ENCODE assay signal across 12 cellular contexts in the genomic region with DNA sequence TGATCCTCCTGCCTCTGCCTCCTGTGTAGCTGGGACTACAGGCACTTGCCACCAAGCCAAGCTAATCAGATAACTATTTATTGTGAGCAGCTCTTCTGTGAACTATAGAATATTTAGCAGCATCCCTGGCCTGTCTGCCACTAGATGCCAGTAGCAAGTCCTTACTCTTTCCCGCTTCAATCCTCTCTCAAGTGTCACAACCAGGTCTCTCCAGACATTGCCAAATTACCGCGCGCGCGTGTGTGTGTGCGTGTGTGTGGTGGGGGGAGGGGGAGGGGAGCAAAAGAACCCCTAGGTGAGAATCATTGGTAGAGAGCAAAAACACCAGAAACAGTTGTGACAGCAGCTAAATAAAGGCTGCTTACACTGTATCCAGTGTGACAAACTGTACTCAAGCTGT. TPM values are rescaled to one million over a fixed set of nuclear protein-coding genes. Genes with fewer than 3 reads are reported as not detected.
DNase-seq lines count a peak whose midpoint lies in the region; ATAC-seq and TF ChIP-seq lines count a peak whose summit lies in the region.
"Had no signal": no experiment of that assay in that cellular context is flagged by ENCODE, and none has a peak within 500 bp of the region (broad histone marks: within the 10 kb centered on the region; RNA-seq: fewer than 3 reads in every experiment).

No MANE protein-coding gene starts in this region.

- H3K27me3 Mint-ChIP-seq in CD4-positive, alpha-beta T cell, result no peaks in the 10 kb centered on the region

- H3K27ac ChIP-seq in AG04450 (ENCODE audit: low read depth, low read length) (no peak overlapping the region), HEK293 (ENCODE audit: extremely low read depth, low read depth, low read length) (no peak overlapping the region), WERI-Rb-1 (no peak overlapping the region), hepatocyte (peak overlapping the region; percentile 44)
- no peak overlapping the region for H3K27ac ChIP-seq in CD4-positive, alpha-beta T cell (ENCODE audit: low read depth, low read length)

- TF ChIP-seq CTCF in AG04450 (IDR thresholded peaks at IDR 0.05; ENCODE audit: low read depth, low read length), result peak; percentile 23
- TF ChIP-seq CTCF in HEK293 (tag by site-specific recombination; IDR thresholded peaks at IDR 0.05), result no peak
- TF ChIP-seq CTCF in WERI-Rb-1 (IDR thresholded peaks at IDR 0.05; ENCODE audit: low read depth, low read length), result peak; percentile 47
- TF ChIP-seq CTCF in hepatocyte (IDR thresholded peaks at IDR 0.05; ENCODE audit: poor library complexity), result no peak
- no peak for TF ChIP-seq CTCF in CD4-positive, alpha-beta T cell (IDR thresholded peaks at IDR 0.05)

- H3K4me2 ChIP-seq in hepatocyte, result no peak overlapping the region

- H3K36me3 Mint-ChIP-seq in CD4-positive, alpha-beta T cell (ENCODE audit: low read depth), result peaks cover 28% of the 10 kb centered on the region
- H3K36me3 Mint-ChIP-seq: activated naive CD4-positive, alpha-beta T cell treated with anti-CD3 and anti-CD28 coated beads, Interleukin-2, amount 50 U/mL, for 72 hours had no signal

- POLR2A ChIA-PET in AG04450 (lab: Yijun Ruan, JAX) (no interaction called here), HEK293 (lab: Yijun Ruan, JAX) (interaction anchor here (0.7 to 1.1 kb wide), 2 partner anchors 50 to 147 kb away, joined by 3 to 18 read pairs; a partner anchor contains a TSS)
- POLR2A ChIA-PET in CD4-positive, alpha-beta T cell (lab: Charles Lee), result no interaction called here

- no peaks in the 10 kb centered on the region for H4K20me1 ChIP-seq in hepatocyte (ENCODE audit: insufficient read depth, poor library complexity, severe bottlenecking)

- H3K4me1 ChIP-seq in HEK293 (ENCODE audit: control insufficient read depth, insufficient read depth, low read length) (peaks cover 13% of the 10 kb centered on the region; the same call in 1 of the 2 replicates), hepatocyte (ENCODE audit: insufficient read depth) (peaks cover 13% of the 10 kb centered on the region)

- no peaks in the 10 kb centered on the region; a peak in 1 of 3 replicates for H3K36me3 ChIP-seq in HEK293 (ENCODE audit: control insufficient read depth in 2 of 2, insufficient read depth in 1 of 2, low read length in 2 of 2)
- H3K36me3 ChIP-seq in WERI-Rb-1, result peaks cover 1% of the 10 kb centered on the region; the same call in 1 of the 2 replicates
- H3K36me3 ChIP-seq in hepatocyte (replicated peaks; ENCODE audit: insufficient read depth, low read depth), result no peaks in the 10 kb centered on the region

- H3K9me3 ChIP-seq in AG04450 (ENCODE audit: control insufficient read depth, insufficient read depth, low read length), result no peaks in the 10 kb centered on the region
- no peaks in the 10 kb centered on the region for H3K9me3 ChIP-seq in HEK293 (ENCODE audit: control insufficient read depth, insufficient read depth, low read depth, low read length)
- no peaks in the 10 kb centered on the region for H3K9me3 ChIP-seq in WERI-Rb-1 (ENCODE audit: severe bottlenecking)
- no peaks in the 10 kb centered on the region for H3K9me3 ChIP-seq in hepatocyte (ENCODE audit: low read depth)
- no peaks in the 10 kb centered on the region for H3K9me3 ChIP-seq in CD4-positive, alpha-beta T cell (ENCODE audit: control insufficient read depth, low read length)

- H3K79me2 ChIP-seq in hepatocyte, result peaks cover 91% of the 10 kb centered on the region

- no peak overlapping the region for H2AFZ ChIP-seq in hepatocyte

- intact Hi-C loops in CD4-positive, alpha-beta T cell (cut with DNase I, micrococcal nuclease), result no loop called here

- no peak overlapping the region for H3K4me3 Mint-ChIP-seq in CD4-positive, alpha-beta T cell

- WGBS in hepatocyte (ENCODE audit: low lambda C conversion rate, missing lambda C conversion rate), result 83% methylated on average over 7 of the region's 7 CpGs

- ATAC-seq in CD4-positive, alpha-beta T cell (ENCODE audit: poor library complexity), result no peak
- no peak for ATAC-seq in HG02759 (IDR thresholded peaks at IDR 0.05; ENCODE audit: unreplicated experiment)
- ATAC-seq: activated naive CD4-positive, alpha-beta T cell treated with anti-CD3 and anti-CD28 coated beads, Interleukin-2, amount 50 U/mL, for 72 hours had no signal

- no peaks in the 10 kb centered on the region for H3K9me2 ChIP-seq in hepatocyte (replicated peaks; ENCODE audit: insufficient read depth)

- H3K9me3 Mint-ChIP-seq in CD4-positive, alpha-beta T cell, result no peaks in the 10 kb centered on the region
- H3K9me3 Mint-ChIP-seq: activated naive CD4-positive, alpha-beta T cell treated with anti-CD3 and anti-CD28 coated beads, Interleukin-2, amount 50 U/mL, for 72 hours had no signal

- DNase-seq in AG04450 (ENCODE audit: low read depth, low spot score) (no peak), WERI-Rb-1 (peak; percentile 26), hepatocyte (ENCODE audit: low spot score) (peak; percentile 23), HuH-7.5 (ENCODE audit: low spot score) (no peak), DMS 273 treated with DMSO at 0.1 percent for 48 hours (lab: John Stamatoyannopoulos, UW) (no peak)
- no peak for DNase-seq in CD4-positive, alpha-beta T cell
- DNase-seq: kidney; RPMI8226; stimulated activated CD4-positive, alpha-beta T cell treated with anti-CD3 and anti-CD28 coated beads, Interleukin-2, amount 100 ng/mL, for 48 hours had no signal

- peaks cover 40% of the 10 kb centered on the region for H3K4me1 Mint-ChIP-seq in CD4-positive, alpha-beta T cell (ENCODE audit: low read depth)

- H3K27me3 ChIP-seq in AG04450 (ENCODE audit: control insufficient read depth, insufficient read depth, low read length), result no peaks in the 10 kb centered on the region
- no peaks in the 10 kb centered on the region for H3K27me3 ChIP-seq in WERI-Rb-1 (ENCODE audit: insufficient read depth, low read depth, severe bottlenecking)
- H3K27me3 ChIP-seq in hepatocyte, result no peaks in the 10 kb centered on the region
- H3K27me3 ChIP-seq in CD4-positive, alpha-beta T cell (ENCODE audit: control insufficient read depth, insufficient read depth, low read length), result no peaks in the 10 kb centered on the region

- CTCF ChIA-PET in AG04450 (lab: Charles Lee), result interaction anchor here (0.6 to 1.3 kb wide), 3 partner anchors 18 to 104 kb away, joined by 3 to 5 read pairs (median 4); no protein-coding TSS in a partner anchor
- CTCF ChIA-PET in HEK293 (lab: Yijun Ruan, JAX), result interaction anchor here (0.6 to 1.2 kb wide), 12 partner anchors 9 to 1581 kb away, joined by 3 to 5 read pairs (median 3); a partner anchor contains a TSS
- CTCF ChIA-PET in CD4-positive, alpha-beta T cell (lab: Charles Lee), result interaction anchor here (0.6 kb wide), 2 partner anchors 195 to 1913 kb away, joined by 3 read pairs; no protein-coding TSS in a partner anchor

- H3K4me3 ChIP-seq in AG04450 (ENCODE audit: low read depth, low read length) (no peak overlapping the region), HEK293 (ENCODE audit: low read depth, low read length) (no peak overlapping the region), WERI-Rb-1 (ENCODE audit: low read depth, low read length) (no peak overlapping the region), hepatocyte (no peak overlapping the region)

- no peak overlapping the region for H3K27ac Mint-ChIP-seq in CD4-positive, alpha-beta T cell

TF ChIP-seq in HEK293, 187 proteins besides CTCF, POLR2A, EP300 and RAD21 (continues in another document):
- TF ChIP-seq ZXDB (tag by site-specific recombination; IDR thresholded peaks at IDR 0.05) (0 out of 2 replicates have a peak, but pooled peaks have one; percentile 15), ZBTB17 (tag by site-specific recombination; IDR thresholded peaks at IDR 0.05) (peak; percentile 25; the same call in 1 of the 2 replicates), OSR2 (tag by site-specific recombination; IDR thresholded peaks at IDR 0.05) (peak; percentile 27; the same call in 1 of the 2 replicates), SP3 (tag by site-specific recombination; IDR thresholded peaks at IDR 0.05) (no peak), ZNF239 (tag by site-specific recombination; IDR thresholded peaks at IDR 0.05) (no peak)
- TF ChIP-seq, protein P1, sequence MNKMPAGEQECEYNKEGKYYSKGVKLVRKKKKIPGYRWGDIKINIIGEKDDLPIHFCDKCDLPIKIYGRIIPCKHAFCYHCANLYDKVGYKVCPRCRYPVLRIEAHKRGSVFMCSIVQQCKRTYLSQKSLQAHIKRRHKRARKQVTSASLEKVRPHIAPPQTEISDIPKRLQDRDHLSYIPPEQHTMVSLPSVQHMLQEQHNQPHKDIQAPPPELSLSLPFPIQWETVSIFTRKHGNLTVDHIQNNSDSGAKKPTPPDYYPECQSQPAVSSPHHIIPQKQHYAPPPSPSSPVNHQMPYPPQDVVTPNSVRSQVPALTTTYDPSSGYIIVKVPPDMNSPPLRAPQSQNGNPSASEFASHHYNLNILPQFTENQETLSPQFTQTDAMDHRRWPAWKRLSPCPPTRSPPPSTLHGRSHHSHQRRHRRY (tag by site-specific recombination; IDR thresholded peaks at IDR 0.05), result no peak
- TF ChIP-seq, protein P2, sequence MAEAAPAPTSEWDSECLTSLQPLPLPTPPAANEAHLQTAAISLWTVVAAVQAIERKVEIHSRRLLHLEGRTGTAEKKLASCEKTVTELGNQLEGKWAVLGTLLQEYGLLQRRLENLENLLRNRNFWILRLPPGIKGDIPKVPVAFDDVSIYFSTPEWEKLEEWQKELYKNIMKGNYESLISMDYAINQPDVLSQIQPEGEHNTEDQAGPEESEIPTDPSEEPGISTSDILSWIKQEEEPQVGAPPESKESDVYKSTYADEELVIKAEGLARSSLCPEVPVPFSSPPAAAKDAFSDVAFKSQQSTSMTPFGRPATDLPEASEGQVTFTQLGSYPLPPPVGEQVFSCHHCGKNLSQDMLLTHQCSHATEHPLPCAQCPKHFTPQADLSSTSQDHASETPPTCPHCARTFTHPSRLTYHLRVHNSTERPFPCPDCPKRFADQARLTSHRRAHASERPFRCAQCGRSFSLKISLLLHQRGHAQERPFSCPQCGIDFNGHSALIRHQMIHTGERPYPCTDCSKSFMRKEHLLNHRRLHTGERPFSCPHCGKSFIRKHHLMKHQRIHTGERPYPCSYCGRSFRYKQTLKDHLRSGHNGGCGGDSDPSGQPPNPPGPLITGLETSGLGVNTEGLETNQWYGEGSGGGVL (tag by site-specific recombination; IDR thresholded peaks at IDR 0.05), result peak; percentile 72
- TF ChIP-seq, protein P3, sequence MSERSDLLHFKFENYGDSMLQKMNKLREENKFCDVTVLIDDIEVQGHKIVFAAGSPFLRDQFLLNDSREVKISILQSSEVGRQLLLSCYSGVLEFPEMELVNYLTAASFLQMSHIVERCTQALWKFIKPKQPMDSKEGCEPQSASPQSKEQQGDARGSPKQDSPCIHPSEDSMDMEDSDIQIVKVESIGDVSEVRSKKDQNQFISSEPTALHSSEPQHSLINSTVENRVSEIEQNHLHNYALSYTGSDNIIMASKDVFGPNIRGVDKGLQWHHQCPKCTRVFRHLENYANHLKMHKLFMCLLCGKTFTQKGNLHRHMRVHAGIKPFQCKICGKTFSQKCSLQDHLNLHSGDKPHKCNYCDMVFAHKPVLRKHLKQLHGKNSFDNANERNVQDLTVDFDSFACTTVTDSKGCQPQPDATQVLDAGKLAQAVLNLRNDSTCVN (tag by site-specific recombination; optimal IDR thresholded peaks at IDR 0.05), result peak; percentile 18

RNA-seq across cellular contexts. Expression of a gene that starts 49.9 kb away (rescaled TPM):
- polyA plus RNA-seq in AG04450 (2011; rRNA removed) (18.2 and 20.3 TPM in 2 replicates), hepatocyte (25.6 and 30.9 TPM in 2 replicates)
- 10.1 and 24.6 TPM in 2 replicates for polyA minus RNA-seq in AG04450 (2011; rRNA and poly(A)+ RNA removed)
- total RNA-seq in hepatocyte, result 26.3 and 31.4 TPM in 2 replicates
- 10 to 100 TPM; 31.2 to 32.3 TPM for total RNA-seq in CD4-positive, alpha-beta T cell

Comparison
In these comparisons a context has a peak if more than half of its experiments do, and no peak if none do; other contexts are left out.
1. DNase-seq: peak in WERI-Rb-1 (single experiment) and hepatocyte (single experiment); none in AG04450 (single experiment), HuH-7.5 (single experiment), CD4-positive, alpha-beta T cell (0 of 10) and DMS 273 treated with DMSO at 0.1 percent for 48 hours (single experiment).
2. CTCF ChIP-seq: peak in AG04450 (single experiment) and WERI-Rb-1 (single experiment); none in HEK293 (single experiment), hepatocyte (single experiment) and CD4-positive, alpha-beta T cell (single experiment).